Comparison of ENCODE assay signal across 8 cellular contexts in the genomic region with DNA sequence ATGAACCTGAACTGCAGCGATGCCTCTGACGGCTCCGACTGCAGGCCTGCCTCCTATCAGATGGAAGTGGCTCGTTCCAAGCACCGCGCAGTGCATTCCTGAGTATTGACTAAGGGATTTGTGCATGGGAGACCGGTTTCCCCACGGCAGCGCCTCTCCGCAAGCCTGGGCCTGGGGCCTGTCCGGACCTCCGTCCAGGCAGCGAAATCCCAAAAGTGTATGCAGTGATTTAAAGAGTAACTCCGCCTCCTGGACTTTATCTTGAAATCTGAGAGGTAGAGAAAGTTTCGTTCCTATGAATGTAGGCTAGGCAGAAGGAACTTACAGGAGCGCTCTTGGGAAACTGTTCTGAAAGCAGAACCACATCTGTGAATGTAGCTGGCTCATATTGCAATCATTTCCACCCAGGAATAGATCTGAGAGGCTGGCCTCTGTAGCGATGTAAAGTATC.
DNase-seq lines count a peak whose midpoint lies in the region; TF ChIP-seq lines count a peak whose summit lies in the region.

No MANE protein-coding gene starts in this region.

- DNase-seq in AG10803 (ENCODE audit: low read depth) (peak; percentile 88), SJCRH30 (peak; percentile 83), head of caudate nucleus (peak in 26 of 42 donors; percentile 6 to 63 (median 30)), immature natural killer cell (no peak), NCI-H2196 (lab: John Stamatoyannopoulos, UW; ENCODE audit: unreplicated experiment) (no peak), NCI-H2171 treated with DMSO at 0.1 percent for 48 hours (lab: John Stamatoyannopoulos, UW) (no peak)
- DNase-seq in activated T-helper 2 cell treated with anti-CD3 and anti-CD28 coated beads, Interferon-gamma antibody, Interleukin-2, Interleukin-4, amounts not matched to agents 10 μg/mL and 5 μg/mL and 100 μg/mL, durations not matched to agents 14 hours and 24 hours and 36 hours (ENCODE audit: low spot score), result no peak

- peaks cover 0 to 7% (median 3%) of the 10 kb centered on the region in 3 donors for H3K27me3 Mint-ChIP-seq in immature natural killer cell (ENCODE audit: low read depth in 3 of 3)
- peaks cover 10% of the 10 kb centered on the region for H3K27me3 Mint-ChIP-seq in activated T-helper 2 cell treated with anti-CD3 and anti-CD28 coated beads, Interferon-gamma antibody, Interleukin-2, Interleukin-4, amounts not matched to agents 10 μg/mL and 5 μg/mL and 100 μg/mL, durations not matched to agents 14 hours and 24 hours and 36 hours (ENCODE audit: low read depth)

- H3K27me3 ChIP-seq in SJCRH30 (no peaks in the 10 kb centered on the region), parathyroid adenoma (ENCODE audit: control insufficient read depth, insufficient read depth, low read length) (no peaks in the 10 kb centered on the region)

- H3K4me3 ChIP-seq in AG10803 (ENCODE audit: low read length) (peak overlapping the region; percentile 51), SJCRH30 (peak overlapping the region; percentile 44), parathyroid adenoma (ENCODE audit: low read depth, low read length) (no peak overlapping the region)

- H3K9me3 ChIP-seq in SJCRH30 (replicated peaks) (no peaks in the 10 kb centered on the region), parathyroid adenoma (ENCODE audit: control insufficient read depth, low read length) (no peaks in the 10 kb centered on the region)

- no peak overlapping the region for H3K9ac ChIP-seq in parathyroid adenoma

- H3K9me3 Mint-ChIP-seq in immature natural killer cell, result no peaks in the 10 kb centered on the region
- no peaks in the 10 kb centered on the region for H3K9me3 Mint-ChIP-seq in activated T-helper 2 cell treated with anti-CD3 and anti-CD28 coated beads, Interferon-gamma antibody, Interleukin-2, Interleukin-4, amounts not matched to agents 10 μg/mL and 5 μg/mL and 100 μg/mL, durations not matched to agents 14 hours and 24 hours and 36 hours

- H3K27ac ChIP-seq in SJCRH30 (peak overlapping the region; percentile 11; the same call in 1 of the 2 replicates), parathyroid adenoma (no peak overlapping the region)

- H3K4me2 ChIP-seq in parathyroid adenoma (ENCODE audit: low read length), result peak overlapping the region; percentile 16

- H3K36me3 ChIP-seq in SJCRH30 (no peaks in the 10 kb centered on the region), parathyroid adenoma (ENCODE audit: control insufficient read depth, insufficient read depth, low read length) (no peaks in the 10 kb centered on the region)

- H3K4me1 Mint-ChIP-seq in immature natural killer cell, result no peaks in the 10 kb centered on the region
- peaks cover 2% of the 10 kb centered on the region for H3K4me1 Mint-ChIP-seq in activated T-helper 2 cell treated with anti-CD3 and anti-CD28 coated beads, Interferon-gamma antibody, Interleukin-2, Interleukin-4, amounts not matched to agents 10 μg/mL and 5 μg/mL and 100 μg/mL, durations not matched to agents 14 hours and 24 hours and 36 hours (ENCODE audit: low read depth)

- peak overlapping the region; percentile 72 for H2AFZ ChIP-seq in parathyroid adenoma

- TF ChIP-seq CTCF in AG10803 (conservative IDR thresholded peaks at IDR 0.05; ENCODE audit: low read length), result no peak
- no peak for TF ChIP-seq CTCF in parathyroid adenoma (IDR thresholded peaks at IDR 0.05)

- H3K79me2 ChIP-seq in parathyroid adenoma, result no peaks in the 10 kb centered on the region

- H3K4me3 Mint-ChIP-seq in immature natural killer cell, result no peak overlapping the region
- no peak overlapping the region for H3K4me3 Mint-ChIP-seq in activated T-helper 2 cell treated with anti-CD3 and anti-CD28 coated beads, Interferon-gamma antibody, Interleukin-2, Interleukin-4, amounts not matched to agents 10 μg/mL and 5 μg/mL and 100 μg/mL, durations not matched to agents 14 hours and 24 hours and 36 hours (ENCODE audit: low read depth)

- no peak overlapping the region for H3K27ac Mint-ChIP-seq in immature natural killer cell
- H3K27ac Mint-ChIP-seq in activated T-helper 2 cell treated with anti-CD3 and anti-CD28 coated beads, Interferon-gamma antibody, Interleukin-2, Interleukin-4, amounts not matched to agents 10 μg/mL and 5 μg/mL and 100 μg/mL, durations not matched to agents 14 hours and 24 hours and 36 hours, result no peak overlapping the region

- intact Hi-C loops in head of caudate nucleus (cut with DNase I), result no loop called here
- intact Hi-C loops in activated T-helper 2 cell treated with anti-CD3 and anti-CD28 coated beads, Interferon-gamma antibody, Interleukin-2, Interleukin-4, amounts not matched to agents 10 μg/mL and 5 μg/mL and 100 μg/mL, durations not matched to agents 14 hours and 24 hours and 36 hours (cut with micrococcal nuclease), result no loop called here

- no peaks in the 10 kb centered on the region for H3K36me3 Mint-ChIP-seq in immature natural killer cell
- H3K36me3 Mint-ChIP-seq in activated T-helper 2 cell treated with anti-CD3 and anti-CD28 coated beads, Interferon-gamma antibody, Interleukin-2, Interleukin-4, amounts not matched to agents 10 μg/mL and 5 μg/mL and 100 μg/mL, durations not matched to agents 14 hours and 24 hours and 36 hours (ENCODE audit: low read depth), result no peaks in the 10 kb centered on the region

- H3K4me1 ChIP-seq in SJCRH30 (no peaks in the 10 kb centered on the region; the same call in 1 of the 2 replicates), parathyroid adenoma (peaks cover 6% of the 10 kb centered on the region)

Comparison
In these comparisons a context has a peak if more than half of its experiments do, and no peak if none do; other contexts are left out.
1. DNase-seq: peak in AG10803 (single experiment), SJCRH30 (2 of 2) and head of caudate nucleus (26 of 42); none in immature natural killer cell (0 of 3), NCI-H2196 (single experiment), activated T-helper 2 cell treated with anti-CD3 and anti-CD28 coated beads, Interferon-gamma antibody, Interleukin-2, Interleukin-4, amounts not matched to agents 10 μg/mL and 5 μg/mL and 100 μg/mL, durations not matched to agents 14 hours and 24 hours and 36 hours (single experiment) and NCI-H2171 treated with DMSO at 0.1 percent for 48 hours (single experiment).